28 cellular contexts compared by ENCODE assay signal in the genomic region with DNA sequence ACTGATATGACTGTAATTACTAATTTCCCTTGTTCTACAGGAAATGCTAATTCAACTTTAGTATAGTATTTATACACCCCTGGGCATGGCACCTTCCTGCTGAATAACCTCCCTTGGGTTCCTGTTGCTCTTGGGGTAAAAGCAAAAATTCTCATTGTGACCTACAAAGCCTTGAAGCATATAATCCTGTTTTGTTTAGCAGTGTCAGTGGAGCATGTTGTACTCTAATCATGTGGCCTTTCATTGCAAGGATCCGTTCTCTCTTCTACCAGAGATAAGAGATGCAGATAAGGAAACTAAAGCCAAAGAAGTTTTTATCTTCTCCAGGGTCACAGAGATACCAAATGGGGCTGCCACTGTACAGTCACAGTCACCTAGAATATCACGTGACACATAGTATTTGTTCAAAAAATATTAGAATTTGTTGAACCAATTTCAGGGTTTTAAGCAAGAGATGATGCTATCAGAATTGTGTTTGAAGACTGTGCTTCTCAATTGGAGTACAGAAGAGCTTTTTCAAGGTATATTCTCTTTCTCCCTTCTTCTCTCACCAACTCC. TPM values are rescaled to one million over a fixed set of nuclear protein-coding genes. Genes with fewer than 3 reads are reported as not detected.
"Had no signal": no experiment of that assay in that cellular context is flagged by ENCODE, and none has a peak within 500 bp of the region (broad histone marks: within the 10 kb centered on the region; RNA-seq: fewer than 3 reads in every experiment).

No MANE protein-coding gene starts in this region.

- H3K4me3 Mint-ChIP-seq: activated CD8-positive, alpha-beta T cell treated with anti-CD3 and anti-CD28 coated beads for 36 hours; activated naive CD4-positive, alpha-beta T cell treated with anti-CD3 and anti-CD28 coated beads, Interleukin-2, amount 10 ng/mL, durations not matched to agents 7 days and 5 days; activated naive CD8-positive, alpha-beta T cell treated with anti-CD3 and anti-CD28 coated beads for 36 hours; activated T-cell treated with anti-CD3 and anti-CD28 coated beads, Interleukin-2, amount 50 U/mL, for 72 hours; WTC11 had no signal

- DNase-seq: activated CD4-positive, alpha-beta T cell treated with anti-CD3 and anti-CD28 coated beads for 4 hours; activated CD8-positive, alpha-beta memory T cell treated with anti-CD3 and anti-CD28 coated beads, Interleukin-2, amount 50 U/mL, for 4 hours; activated CD8-positive, alpha-beta T cell treated with anti-CD3 and anti-CD28 coated beads for 36 hours; activated gamma-delta T cell treated with Interleukin-2 at 50 U/mL for 16 hours; activated naive CD4-positive, alpha-beta T cell treated with anti-CD3 and anti-CD28 coated beads, Interleukin-2, amount 10 ng/mL, durations not matched to agents 7 days and 5 days; activated naive CD8-positive, alpha-beta T cell treated with anti-CD3 and anti-CD28 coated beads for 36 hours; activated T-cell treated with anti-CD3 and anti-CD28 coated beads, Interleukin-2, amount 50 U/mL, for 72 hours; brain microvascular endothelial cell; cerebellar nuclear complex; Kasumi-1; NCI-H1092; NCI-H1417; NCI-H1930; NCI-H2171; NCI-H2227 treated with DMSO at 0.1 percent for 48 hours; NCI-H526 treated with DMSO at 0.1 percent for 48 hours; NCI-H82; OCI-M1; RPMI8226; SK-N-SH; T-helper 1 cell had no signal

- H3K9me3 ChIP-seq: SK-N-SH had no signal

- H3K27me3 Mint-ChIP-seq: activated CD8-positive, alpha-beta T cell treated with anti-CD3 and anti-CD28 coated beads for 36 hours; activated naive CD4-positive, alpha-beta T cell treated with anti-CD3 and anti-CD28 coated beads, Interleukin-2, amount 10 ng/mL, durations not matched to agents 7 days and 5 days; activated naive CD8-positive, alpha-beta T cell treated with anti-CD3 and anti-CD28 coated beads for 36 hours had no signal

- H3K27ac Mint-ChIP-seq: activated CD8-positive, alpha-beta T cell treated with anti-CD3 and anti-CD28 coated beads for 36 hours; activated naive CD4-positive, alpha-beta T cell treated with anti-CD3 and anti-CD28 coated beads, Interleukin-2, amount 10 ng/mL, durations not matched to agents 7 days and 5 days; activated naive CD8-positive, alpha-beta T cell treated with anti-CD3 and anti-CD28 coated beads for 36 hours; activated T-cell treated with anti-CD3 and anti-CD28 coated beads, Interleukin-2, amount 50 U/mL, for 72 hours; activated T-helper 2 cell treated with anti-CD3 and anti-CD28 coated beads, Interferon-gamma antibody, Interleukin-2, Interleukin-4, amounts not matched to agents 10 μg/mL and 5 μg/mL and 100 μg/mL, durations not matched to agents 14 hours and 24 hours and 36 hours; WTC11 had no signal

- H3K4me1 Mint-ChIP-seq: activated naive CD4-positive, alpha-beta T cell treated with anti-CD3 and anti-CD28 coated beads, Interleukin-2, amount 10 ng/mL, durations not matched to agents 7 days and 5 days; activated naive CD8-positive, alpha-beta T cell treated with anti-CD3 and anti-CD28 coated beads for 36 hours; WTC11 had no signal

- H3K27me3 ChIP-seq: brain microvascular endothelial cell had no signal

- ATAC-seq: activated CD8-positive, alpha-beta T cell treated with anti-CD3 and anti-CD28 coated beads for 36 hours; activated T-cell treated with anti-CD3 and anti-CD28 coated beads, Interleukin-2, amount 50 U/mL, for 72 hours; Panc1; Right ventricle myocardium inferior; WTC11 had no signal

- H3K9me3 Mint-ChIP-seq: activated CD8-positive, alpha-beta T cell treated with anti-CD3 and anti-CD28 coated beads for 36 hours; activated naive CD4-positive, alpha-beta T cell treated with anti-CD3 and anti-CD28 coated beads, Interleukin-2, amount 10 ng/mL, durations not matched to agents 7 days and 5 days; activated naive CD8-positive, alpha-beta T cell treated with anti-CD3 and anti-CD28 coated beads for 36 hours; activated T-cell treated with anti-CD3 and anti-CD28 coated beads, Interleukin-2, amount 50 U/mL, for 72 hours; activated T-helper 2 cell treated with anti-CD3 and anti-CD28 coated beads, Interferon-gamma antibody, Interleukin-2, Interleukin-4, amounts not matched to agents 10 μg/mL and 5 μg/mL and 100 μg/mL, durations not matched to agents 14 hours and 24 hours and 36 hours; WTC11 had no signal

RNA-seq across cellular contexts. Expression of gene CSRP3, which starts 25.1 kb away (rescaled TPM):
- total RNA-seq: activated CD8-positive, alpha-beta T cell treated with anti-CD3 and anti-CD28 coated beads for 36 hours; activated naive CD8-positive, alpha-beta T cell treated with anti-CD3 and anti-CD28 coated beads for 36 hours; activated T-cell treated with anti-CD3 and anti-CD28 coated beads, Interleukin-2, amount 50 U/mL, for 72 hours; activated T-helper 2 cell treated with anti-CD3 and anti-CD28 coated beads, Interferon-gamma antibody, Interleukin-2, Interleukin-4, amounts not matched to agents 10 μg/mL and 5 μg/mL and 100 μg/mL, durations not matched to agents 14 hours and 24 hours and 36 hours; M059J; NCI-H460; T-helper 2 cell treated with Interferon-gamma antibody and Interleukin-4, amounts not matched to agents 100 ng/mL and 5 ng/mL, for 36 hours; WTC11 had no signal
